ENCODE assay signal across 9 cellular contexts in the genomic region with DNA sequence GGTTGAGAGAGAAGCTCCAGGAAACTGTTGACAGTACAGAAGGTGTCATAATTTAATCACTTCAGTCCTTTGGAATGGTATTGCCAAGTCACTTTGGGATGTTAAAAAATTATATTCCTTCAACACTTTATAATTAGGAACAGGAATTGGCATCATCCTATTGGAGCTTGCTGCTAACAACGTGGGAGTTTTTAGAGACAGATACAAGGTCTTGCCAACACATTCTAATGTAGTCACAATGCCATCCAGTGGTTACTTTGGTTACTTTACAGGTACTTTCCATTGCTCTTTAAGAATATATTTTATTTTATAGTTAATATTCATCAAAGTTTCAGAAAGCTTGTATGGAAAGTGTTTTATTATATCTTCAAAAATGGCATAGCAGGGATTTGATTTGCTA.
DNase-seq lines count a peak whose midpoint lies in the region; ATAC-seq and TF ChIP-seq lines count a peak whose summit lies in the region.
"Had no signal": no experiment of that assay in that cellular context is flagged by ENCODE, and none has a peak within 500 bp of the region (broad histone marks: within the 10 kb centered on the region; RNA-seq: fewer than 3 reads in every experiment).

No MANE protein-coding gene starts in this region.

- H3K4me3 ChIP-seq in fibroblast of mammary gland (ENCODE audit: control insufficient read depth, low read depth, low read length), result no peak overlapping the region
- H3K4me3 ChIP-seq: mucosa of descending colon had no signal

- TF ChIP-seq CTCF in fibroblast of mammary gland (conservative IDR thresholded peaks at IDR 0.05; ENCODE audit: control insufficient read depth, insufficient read depth, low read depth, low read length), result peak; percentile 37

- DNase-seq in HCEC 1CT (peak; percentile 60), NCI-H226 (peak; percentile 34), fibroblast of mammary gland (ENCODE audit: low read depth) (peak; percentile 74), SKM-1 treated with dmso at 0.1 percent for 144 hours (lab: John Stamatoyannopoulos, UW; ENCODE audit: unreplicated experiment) (no peak)
- DNase-seq in activated CD4-positive, alpha-beta T cell treated with anti-CD3 and anti-CD28 coated beads, Interleukin-2, amount 50 U/mL, for 48 hours, result no peak

- ATAC-seq in GM18498 (IDR thresholded peaks at IDR 0.05; ENCODE audit: unreplicated experiment) (peak; percentile 86), GM21528 (IDR thresholded peaks at IDR 0.05; ENCODE audit: low FRiP score, unreplicated experiment) (no peak), GM21619 (IDR thresholded peaks at IDR 0.05; ENCODE audit: unreplicated experiment) (no peak)
- ATAC-seq: mucosa of descending colon had no signal

Comparison
In these comparisons a context has a peak if more than half of its experiments do, and no peak if none do; other contexts are left out.
1. DNase-seq: peak in HCEC 1CT (single experiment), NCI-H226 (single experiment) and fibroblast of mammary gland (single experiment); none in activated CD4-positive, alpha-beta T cell treated with anti-CD3 and anti-CD28 coated beads, Interleukin-2, amount 50 U/mL, for 48 hours (0 of 2) and SKM-1 treated with dmso at 0.1 percent for 144 hours (single experiment).